ENCODE assay signal across 9 cellular contexts in genomic region chr10:99234067-99234738, GRCh38. TPM values are rescaled to one million over a fixed set of nuclear protein-coding genes. Genes with fewer than 3 reads are reported as not detected.
DNase-seq lines count a peak whose midpoint lies in the region; ATAC-seq and TF ChIP-seq lines count a peak whose summit lies in the region.
"Had no signal": no experiment of that assay in that cellular context is flagged by ENCODE, and none has a peak within 500 bp of the region (broad histone marks: within the 10 kb centered on the region; RNA-seq: fewer than 3 reads in every experiment).

No MANE protein-coding gene starts in this region.

- peaks cover 4% of the 10 kb centered on the region in 2 donors for H3K4me1 Mint-ChIP-seq in natural killer cell

- no peaks in the 10 kb centered on the region for H3K9me3 ChIP-seq in WERI-Rb-1 (ENCODE audit: severe bottlenecking)
- H3K9me3 ChIP-seq in upper lobe of left lung = no peaks in the 10 kb centered on the region

- H3K36me3 ChIP-seq in BJ (ENCODE audit: control insufficient read depth, insufficient read depth, low read length) (no peaks in the 10 kb centered on the region), WERI-Rb-1 (no peaks in the 10 kb centered on the region), upper lobe of left lung (no peaks in the 10 kb centered on the region)

- H3K27ac Mint-ChIP-seq in natural killer cell = no peak overlapping the region

- intact Hi-C loops in natural killer cell (cut with micrococcal nuclease) = no loop called here

- 4 to 5% methylated on average over 32 to 44 of the region's 45 CpGs for WGBS in upper lobe of left lung, 2 donors

- H3K27ac ChIP-seq in WERI-Rb-1 (no peak overlapping the region), upper lobe of left lung (no peak overlapping the region)

- H3K9me3 Mint-ChIP-seq in natural killer cell = no peaks in the 10 kb centered on the region

- H3K27me3 Mint-ChIP-seq in natural killer cell (ENCODE audit: low read depth in 2 of 2) = peaks cover 55 to 84% of the 10 kb centered on the region in 2 donors

- DNase-seq in BJ (ENCODE audit: low read depth) (no peak), WERI-Rb-1 (peak; percentile 12), natural killer cell (no peak), upper lobe of left lung (peak; percentile 64 to 89), inferior parietal cortex (ENCODE audit: extremely low spot score) (no peak)

- no peaks in the 10 kb centered on the region for H3K36me3 Mint-ChIP-seq in natural killer cell

- POLR2A ChIA-PET in BJ (lab: Charles Lee) = no interaction called here

- CTCF ChIA-PET in BJ (lab: Yijun Ruan, JAX) = interaction anchor here (0.6 to 1.8 kb wide), 3 partner anchors 12 to 1885 kb away, joined by 3 to 7 read pairs (median 4); no protein-coding TSS in a partner anchor

- ATAC-seq in GM19035 (IDR thresholded peaks at IDR 0.05; ENCODE audit: unreplicated experiment) (peak; percentile 97), HG03159 (IDR thresholded peaks at IDR 0.05; ENCODE audit: unreplicated experiment) (peak; percentile 97), esophagus mucosa (peak; percentile 73), natural killer cell (peak in 1 of 3 donors; percentile 69), upper lobe of left lung (ENCODE audit: low FRiP score in 2 of 2) (peak; percentile 75 to 85)

- H3K4me3 ChIP-seq in BJ (ENCODE audit: low read depth, low read length) (peak overlapping the region; percentile 42), WERI-Rb-1 (ENCODE audit: low read depth, low read length) (no peak overlapping the region), upper lobe of left lung (peak overlapping the region; percentile 12 to 48 (median 41))

- H3K4me1 ChIP-seq in upper lobe of left lung = peaks cover 23 to 43% (median 29%) of the 10 kb centered on the region in 4 donors

- H3K27me3 ChIP-seq in BJ (ENCODE audit: control insufficient read depth, insufficient read depth, low read length) (peaks cover 44% of the 10 kb centered on the region), WERI-Rb-1 (ENCODE audit: insufficient read depth, low read depth, severe bottlenecking) (peaks cover 97% of the 10 kb centered on the region), upper lobe of left lung (peaks cover 0 to 46% (median 26%) of the 10 kb centered on the region in 4 donors)

- H3K4me3 Mint-ChIP-seq in natural killer cell = peak overlapping the region; percentile 45

- TF ChIP-seq CTCF in BJ (IDR thresholded peaks at IDR 0.05; ENCODE audit: insufficient read depth, low read depth, low read length) (0 out of 2 replicates have a peak, but pooled peaks have one; percentile 3), WERI-Rb-1 (IDR thresholded peaks at IDR 0.05; ENCODE audit: low read depth, low read length) (no peak), natural killer cell (IDR thresholded peaks at IDR 0.05) (no peak), upper lobe of left lung (IDR thresholded peaks at IDR 0.05) (no peak)

- no peak for TF ChIP-seq POLR2A in upper lobe of left lung (IDR thresholded peaks at IDR 0.05)

- TF ChIP-seq EP300 in upper lobe of left lung (IDR thresholded peaks at IDR 0.05) = no peak

RNA-seq across cellular contexts. Expression of gene HPSE2, which starts 1.4 kb away (rescaled TPM):
- 0.04 TPM in 1 of 2 replicates, not detected in the other for polyA plus RNA-seq in BJ (2011; rRNA removed)
- not detected in 2 replicates for polyA minus RNA-seq in BJ (2011; rRNA and poly(A)+ RNA removed)
- total RNA-seq in esophagus mucosa (0.20 TPM), natural killer cell (not detected), upper lobe of left lung (1 to 10 TPM in 1 of 6 donors, under 1 TPM in 4, not detected in 1; 0.15 to 1.1 (median 0.91) TPM)
- total RNA-seq: HT1080 had no signal

Comparison
In these comparisons a context has a peak if more than half of its experiments do, and no peak if none do; other contexts are left out.
1. DNase-seq: peak in WERI-Rb-1 (single experiment) and upper lobe of left lung (2 of 2); none in BJ (single experiment), natural killer cell (single experiment) and inferior parietal cortex (single experiment).